14 cellular contexts compared by ENCODE assay signal in genomic region chr18:7370375-7370774, GRCh38.
DNase-seq lines count a peak whose midpoint lies in the region; ATAC-seq and TF ChIP-seq lines count a peak whose summit lies in the region.
"Had no signal": no experiment of that assay in that cellular context is flagged by ENCODE, and none has a peak within 500 bp of the region (broad histone marks: within the 10 kb centered on the region; RNA-seq: fewer than 3 reads in every experiment).

No MANE protein-coding gene starts in this region.

- H3K27ac Mint-ChIP-seq in mesothelial cell of epicardium = peak overlapping the region; percentile 79
- H3K27ac Mint-ChIP-seq: activated T-helper 2 cell treated with anti-CD3 and anti-CD28 coated beads, Interferon-gamma antibody, Interleukin-2, Interleukin-4, amounts not matched to agents 10 μg/mL and 5 μg/mL and 100 μg/mL, durations not matched to agents 14 hours and 24 hours and 36 hours; memory B cell; stimulated activated memory B cell treated with anti-CD40 and anti-IgM and Interleukin-4, amounts not matched to agents 10 μg/mL and 1 μg/mL and 100 μg/mL, for 72 hours had no signal

- H3K27ac ChIP-seq in angular gyrus (ENCODE audit: low read depth, low read length) (peak overlapping the region; percentile 1), heart left ventricle (peak overlapping the region; percentile 76 to 96 (median 88)), subcutaneous abdominal adipose tissue (ENCODE audit: low read depth, low read length) (peak overlapping the region; percentile 86)

- H3K27me3 Mint-ChIP-seq in mesothelial cell of epicardium (ENCODE audit: low read depth) = peaks cover 3% of the 10 kb centered on the region
- H3K27me3 Mint-ChIP-seq: memory B cell; stimulated activated memory B cell treated with anti-CD40 and anti-IgM and Interleukin-4, amounts not matched to agents 10 μg/mL and 1 μg/mL and 100 μg/mL, for 72 hours had no signal

- H3K4me3 Mint-ChIP-seq in mesothelial cell of epicardium = no peak overlapping the region
- H3K4me3 Mint-ChIP-seq: memory B cell; stimulated activated memory B cell treated with anti-CD40 and anti-IgM and Interleukin-4, amounts not matched to agents 10 μg/mL and 1 μg/mL and 100 μg/mL, for 72 hours had no signal

- peak; percentile 22 to 64 (median 47) for ATAC-seq in heart left ventricle
- ATAC-seq in GM18858 (IDR thresholded peaks at IDR 0.05; ENCODE audit: unreplicated experiment) = no peak
- ATAC-seq: stimulated activated memory B cell treated with anti-CD40 and anti-IgM and Interleukin-4, amounts not matched to agents 10 μg/mL and 1 μg/mL and 100 μg/mL, for 72 hours had no signal

- H3K9ac ChIP-seq in subcutaneous abdominal adipose tissue (ENCODE audit: low read length in 5 of 5) = no peak overlapping the region

- H3K36me3 ChIP-seq in heart left ventricle (no peaks in the 10 kb centered on the region), subcutaneous abdominal adipose tissue (ENCODE audit: control insufficient read depth in 5 of 5, insufficient read depth in 5 of 5, low read length in 5 of 5) (no peaks in the 10 kb centered on the region)

- 21 to 41% (median 36%) methylated on average over 4 to 7 of the region's 7 CpGs for WGBS in heart left ventricle, 4 donors

- H3K4me3 ChIP-seq in heart left ventricle = peak overlapping the region in 3 of 12 donors; percentile 0 to 22 (median 7)
- peak overlapping the region in 1 of 5 donors; percentile 18 for H3K4me3 ChIP-seq in subcutaneous abdominal adipose tissue (ENCODE audit: low read depth in 1 of 5, low read length in 5 of 5)

- peaks cover 21% of the 10 kb centered on the region for H3K4me1 Mint-ChIP-seq in mesothelial cell of epicardium
- H3K4me1 Mint-ChIP-seq: memory B cell; stimulated activated memory B cell treated with anti-CD40 and anti-IgM and Interleukin-4, amounts not matched to agents 10 μg/mL and 1 μg/mL and 100 μg/mL, for 72 hours had no signal

- H3K27me3 ChIP-seq in heart left ventricle (no peaks in the 10 kb centered on the region), subcutaneous abdominal adipose tissue (ENCODE audit: control insufficient read depth in 5 of 5, insufficient read depth in 4 of 5, low read length in 5 of 5) (peaks cover 0 to 4% (median 0%) of the 10 kb centered on the region in 5 donors)

- peaks cover 0 to 75% (median 37%) of the 10 kb centered on the region in 12 donors for H3K4me1 ChIP-seq in heart left ventricle
- H3K4me1 ChIP-seq in subcutaneous abdominal adipose tissue (ENCODE audit: control insufficient read depth in 5 of 5, insufficient read depth in 5 of 5, low read length in 5 of 5) = peaks cover 7 to 72% (median 20%) of the 10 kb centered on the region in 5 donors

- TF ChIP-seq POLR2A in heart left ventricle (IDR thresholded peaks at IDR 0.05) = no peak

- no peaks in the 10 kb centered on the region for H3K36me3 Mint-ChIP-seq in mesothelial cell of epicardium
- H3K36me3 Mint-ChIP-seq: memory B cell; stimulated activated memory B cell treated with anti-CD40 and anti-IgM and Interleukin-4, amounts not matched to agents 10 μg/mL and 1 μg/mL and 100 μg/mL, for 72 hours had no signal

- intact Hi-C loops in heart left ventricle (cut with DNase I) = loop anchor here in 6 of 10 donors (2.0 to 10.0 kb wide), 6 partner anchors 64 to 197 kb away; partner anchors contain the start of gene PTPRM (in 5 of the 6)

- H3K9me3 ChIP-seq in heart left ventricle (no peaks in the 10 kb centered on the region), subcutaneous abdominal adipose tissue (ENCODE audit: control insufficient read depth in 5 of 5, low read length in 5 of 5) (no peaks in the 10 kb centered on the region)

- TF ChIP-seq CTCF in heart left ventricle (IDR thresholded peaks at IDR 0.05) (no peak), mesothelial cell of epicardium (IDR thresholded peaks at IDR 0.05; ENCODE audit: unreplicated experiment) (no peak)

- DNase-seq in heart left ventricle = peak in 4 of 5 donors; percentile 59 to 62 (median 60)
- no peak for DNase-seq in mesothelial cell of epicardium (ENCODE audit: low spot score in 2 of 2, unreplicated experiment in 2 of 2)
- no peak for DNase-seq in stimulated activated CD4-positive, alpha-beta T cell treated with anti-CD3 and anti-CD28 coated beads, Interleukin-4, amount 100 ng/mL, for 4 hours
- no peak for DNase-seq in GDM1 (lab: John Stamatoyannopoulos, UW)
- no peak for DNase-seq in effector CD4-positive, alpha-beta T cell
- DNase-seq: amniotic stem cell, NCI-H1105 treated with DMSO at 0.1 percent for 48 hours, NCI-H2171 treated with DMSO at 0.1 percent for 48 hours had no signal

- H3K9me3 Mint-ChIP-seq in mesothelial cell of epicardium = peaks cover 6% of the 10 kb centered on the region

Comparison
In these comparisons a context has a peak if more than half of its experiments do, and no peak if none do; other contexts are left out.
1. H3K27ac ChIP-seq: peak in every context shown above with its lines; median percentile 88 in heart left ventricle; 86 in subcutaneous abdominal adipose tissue; 1 in angular gyrus.
2. DNase-seq: peak in heart left ventricle (4 of 5); none in mesothelial cell of epicardium (0 of 2), stimulated activated CD4-positive, alpha-beta T cell treated with anti-CD3 and anti-CD28 coated beads, Interleukin-4, amount 100 ng/mL, for 4 hours (0 of 2), GDM1 (single experiment) and effector CD4-positive, alpha-beta T cell (single experiment).